ENCODE assay signal across 1 cellular context in genomic region chr12:22653075-22653474, GRCh38.
TF ChIP-seq lines count a peak whose summit lies in the region.

No MANE protein-coding gene starts in this region.

TF ChIP-seq in GM23338, 12 proteins besides CTCF, POLR2A, EP300 and RAD21 (continued from another document):
- TF ChIP-seq ZNF462 (CRISPR knock-in tag; IDR thresholded peaks at IDR 0.05) = no peak
- no peak for TF ChIP-seq ETS1 (IDR thresholded peaks at IDR 0.05)
- TF ChIP-seq JUNB (IDR thresholded peaks at IDR 0.05; ENCODE audit: unreplicated experiment) = no peak
- no peak for TF ChIP-seq ZNF331 (CRISPR knock-in tag; IDR thresholded peaks at IDR 0.05; ENCODE audit: low read depth)
- TF ChIP-seq POLR2AphosphoS5 (IDR thresholded peaks at IDR 0.05; ENCODE audit: low read depth) = no peak
